In the genomic region with DNA sequence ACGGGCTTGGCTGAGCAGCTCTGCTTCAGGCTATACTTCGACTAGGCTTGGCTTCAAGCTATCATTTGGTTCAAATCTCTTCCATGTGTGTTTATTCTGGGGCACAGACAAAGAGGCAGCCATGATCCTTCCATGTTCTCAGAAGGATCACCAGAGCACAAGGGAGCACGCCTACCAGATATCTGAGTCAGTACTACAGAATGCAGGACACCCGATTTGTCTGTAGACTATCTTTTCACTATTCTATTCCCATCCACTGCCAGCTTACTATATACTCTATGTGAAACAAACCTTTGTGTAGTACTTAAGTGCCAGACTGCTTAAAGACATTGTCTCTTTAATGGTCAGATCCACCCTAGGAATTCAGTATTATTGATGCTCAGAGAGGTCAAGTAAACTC, we compare ENCODE assay signal across 20 cellular contexts. TPM values are rescaled to one million over a fixed set of nuclear protein-coding genes. Genes with fewer than 3 reads are reported as not detected.
DNase-seq lines count a peak whose midpoint lies in the region; TF ChIP-seq lines count a peak whose summit lies in the region.
"Had no signal": no experiment of that assay in that cellular context is flagged by ENCODE, and none has a peak within 500 bp of the region (broad histone marks: within the 10 kb centered on the region; RNA-seq: fewer than 3 reads in every experiment).

No MANE protein-coding gene starts in this region.

- H3K36me3 ChIP-seq in mammary epithelial cell (ENCODE audit: insufficient read depth, low read length): no peaks in the 10 kb centered on the region
- no peaks in the 10 kb centered on the region for H3K36me3 ChIP-seq in adipocyte (ENCODE audit: control insufficient read depth, insufficient read depth, low read length, severe bottlenecking)
- H3K36me3 ChIP-seq: right lobe of liver, tibial nerve had no signal

- TF ChIP-seq CTCF in mammary epithelial cell (conservative IDR thresholded peaks at IDR 0.05 in 1 of 2, IDR thresholded peaks at IDR 0.05 in 1 of 2; ENCODE audit: extremely low read depth in 1 of 2, insufficient read depth in 1 of 2, low read depth in 1 of 2, low read length in 2 of 2) (no peak), MCF 10A (IDR thresholded peaks at IDR 0.05; ENCODE audit: unreplicated experiment) (no peak)

- H3K4me3 ChIP-seq in mammary epithelial cell (replicated peaks in 1 of 3; ENCODE audit: insufficient read depth in 1 of 3, low read depth in 2 of 3, low read length in 3 of 3): no peak overlapping the region
- no peak overlapping the region for H3K4me3 ChIP-seq in adipocyte (ENCODE audit: low read length)
- H3K4me3 ChIP-seq: mucosa of descending colon, right lobe of liver, tibial nerve had no signal

- peaks cover 17% of the 10 kb centered on the region for H3K4me1 Mint-ChIP-seq in MCF 10A (ENCODE audit: insufficient read depth, unreplicated experiment)
- H3K4me1 Mint-ChIP-seq: activated CD4-positive, alpha-beta memory T cell treated with anti-CD3 and anti-CD28 coated beads, Interleukin-2, amount 10 ng/mL, durations not matched to agents 7 days and 5 days had no signal

- no peak for DNase-seq in mammary epithelial cell
- DNase-seq in MCF 10A (ENCODE audit: unreplicated experiment): no peak
- DNase-seq in adipocyte (ENCODE audit: low read depth): peak; percentile 72
- peak; percentile 76 for DNase-seq in fibroblast of the conjunctiva (ENCODE audit: low read depth)
- DNase-seq in activated CD4-positive, alpha-beta T cell treated with anti-CD3 and anti-CD28 coated beads for 48 hours: no peak
- no peak for DNase-seq in NCI-H146 (lab: John Stamatoyannopoulos, UW)
- DNase-seq in NCI-H1436 (lab: John Stamatoyannopoulos, UW): no peak
- no peak for DNase-seq in NK-92 treated with Interleukin-12 subunit alpha and Interleukin-12 subunit beta, amount 100 ng/mL, for 24 hours (lab: John Stamatoyannopoulos, UW)
- DNase-seq: activated CD4-positive, alpha-beta memory T cell treated with anti-CD3 and anti-CD28 coated beads, Interleukin-2, amount 10 ng/mL, durations not matched to agents 7 days and 5 days; MM.1S; mucosa of descending colon; NCI-H1417 treated with DMSO at 0.1 percent for 48 hours; NCI-H524 treated with DMSO at 0.1 percent for 48 hours; right lobe of liver; stimulated activated CD4-positive, alpha-beta T cell treated with anti-CD3 and anti-CD28 coated beads, Interleukin-15, amount 100 ng/mL, for 24 hours; stimulated activated naive CD8-positive, alpha-beta T cell treated with anti-CD3 and anti-CD28 coated beads, Interleukin-15, amount 100 ng/mL, for 72 hours had no signal

- H3K27me3 ChIP-seq in mammary epithelial cell (ENCODE audit: insufficient read depth, low read length) (no peaks in the 10 kb centered on the region), adipocyte (replicated peaks; ENCODE audit: control insufficient read depth, insufficient read depth, low read length) (no peaks in the 10 kb centered on the region)
- H3K27me3 ChIP-seq: right lobe of liver, tibial nerve had no signal

- H3K9ac ChIP-seq in mammary epithelial cell (ENCODE audit: insufficient read depth, low read length): no peak overlapping the region
- H3K9ac ChIP-seq in adipocyte (ENCODE audit: low read length): no peak overlapping the region

- no peaks in the 10 kb centered on the region for H3K36me3 Mint-ChIP-seq in MCF 10A (ENCODE audit: insufficient read depth, unreplicated experiment)
- H3K36me3 Mint-ChIP-seq: activated naive CD8-positive, alpha-beta T cell had no signal

- no peaks in the 10 kb centered on the region for H3K9me3 ChIP-seq in mammary epithelial cell (replicated peaks; ENCODE audit: insufficient read depth, low read length)
- H3K9me3 ChIP-seq in adipocyte (ENCODE audit: control insufficient read depth, low read length): no peaks in the 10 kb centered on the region
- H3K9me3 ChIP-seq: mucosa of descending colon, right lobe of liver, tibial nerve had no signal

- no peak overlapping the region for H3K4me2 ChIP-seq in mammary epithelial cell (ENCODE audit: insufficient read depth, low read depth, low read length)

- WGBS in mammary epithelial cell (ENCODE audit: low coverage, missing lambda C conversion rate): 45% methylated on average over 4 of the region's 4 CpGs

- in situ Hi-C loops in mammary epithelial cell (cut with MboI; ENCODE audit: low sequenced_read_pairs in 2 of 2): no loop called here

- H3K4me3 Mint-ChIP-seq in MCF 10A (ENCODE audit: unreplicated experiment): no peak overlapping the region
- H3K4me3 Mint-ChIP-seq: activated CD4-positive, alpha-beta memory T cell treated with anti-CD3 and anti-CD28 coated beads, Interleukin-2, amount 10 ng/mL, durations not matched to agents 7 days and 5 days; activated naive CD8-positive, alpha-beta T cell; neural crest cell; stimulated activated naive CD8-positive, alpha-beta T cell treated with anti-CD3 and anti-CD28 coated beads, Interleukin-15, amount 100 ng/mL, for 72 hours had no signal

- POLR2A ChIA-PET in MCF 10A (lab: Yijun Ruan, JAX): interaction anchor here (0.6 to 2.1 kb wide), 6 partner anchors 12 to 182 kb away, joined by 3 to 7 read pairs (median 3); partner anchors contain the start of genes CH25H and FAS

- no peaks in the 10 kb centered on the region for H3K27me3 Mint-ChIP-seq in MCF 10A (ENCODE audit: insufficient read depth, unreplicated experiment)

- dilution Hi-C loops in mammary epithelial cell (cut with HindIII; ENCODE audit: low sequenced_read_pairs): no loop called here

- intact Hi-C loops in mammary epithelial cell (cut with micrococcal nuclease) (no loop called here), MCF 10A (cut with micrococcal nuclease) (no loop called here)

- H2AFZ ChIP-seq in mammary epithelial cell (ENCODE audit: low read depth, low read length): peak overlapping the region; percentile 37

- BruUV-seq in mammary epithelial cell (replicated peaks; lab: Mats Ljungman, UMichigan) (no TSS peak), MCF 10A (replicated peaks; lab: Mats Ljungman, UMichigan) (no TSS peak)

- H3K79me2 ChIP-seq in mammary epithelial cell (ENCODE audit: insufficient read depth, low read length): no peaks in the 10 kb centered on the region

- no peak overlapping the region for H3K27ac ChIP-seq in mammary epithelial cell (ENCODE audit: insufficient read depth, low read depth, low read length)
- H3K27ac ChIP-seq: 22Rv1, right lobe of liver, tibial nerve had no signal

- CTCF ChIA-PET in mammary epithelial cell (lab: Charles Lee; ENCODE audit: low non-redundant PET) (interaction anchor here (0.6 kb wide), 1 partner anchor 10 kb away, joined by 4 read pairs; no protein-coding TSS in a partner anchor), MCF 10A (lab: Yijun Ruan, JAX) (interaction anchor here (0.6 kb wide), 1 partner anchor 20 kb away, joined by 3 read pairs; no protein-coding TSS in a partner anchor)

- H3K27ac Mint-ChIP-seq in MCF 10A (ENCODE audit: low read depth, unreplicated experiment): no peak overlapping the region
- H3K27ac Mint-ChIP-seq: activated CD4-positive, alpha-beta memory T cell treated with anti-CD3 and anti-CD28 coated beads, Interleukin-2, amount 10 ng/mL, durations not matched to agents 7 days and 5 days; activated naive CD8-positive, alpha-beta T cell; stimulated activated naive CD8-positive, alpha-beta T cell treated with anti-CD3 and anti-CD28 coated beads, Interleukin-15, amount 100 ng/mL, for 72 hours had no signal

- no peaks in the 10 kb centered on the region for H4K20me1 ChIP-seq in mammary epithelial cell (ENCODE audit: insufficient read depth, low read length)

- H3K4me1 ChIP-seq in mammary epithelial cell (ENCODE audit: insufficient read depth, low read length) (peaks cover 15% of the 10 kb centered on the region), adipocyte (ENCODE audit: control insufficient read depth, insufficient read depth, low read length) (peaks cover 42% of the 10 kb centered on the region)
- H3K4me1 ChIP-seq: right lobe of liver, tibial nerve had no signal

- H3K9me3 Mint-ChIP-seq in MCF 10A (ENCODE audit: unreplicated experiment): no peaks in the 10 kb centered on the region
- H3K9me3 Mint-ChIP-seq: activated CD4-positive, alpha-beta memory T cell treated with anti-CD3 and anti-CD28 coated beads, Interleukin-2, amount 10 ng/mL, durations not matched to agents 7 days and 5 days; neural crest cell; stimulated activated naive CD8-positive, alpha-beta T cell treated with anti-CD3 and anti-CD28 coated beads, Interleukin-15, amount 100 ng/mL, for 72 hours had no signal

RNA-seq across cellular contexts. Expression of gene CH25H, which starts 35.1 kb away (rescaled TPM):
- under 1 TPM in 1 of 2 donors, not detected in 1; 0.17 TPM for total RNA-seq in mammary epithelial cell
- not detected for polyA plus RNA-seq in mammary epithelial cell
- not detected for polyA minus RNA-seq in mammary epithelial cell
- total RNA-seq in MCF 10A (2022): not detected in 2 replicates
- total RNA-seq: activated CD4-positive, alpha-beta memory T cell treated with anti-CD3 and anti-CD28 coated beads, Interleukin-2, amount 10 ng/mL, durations not matched to agents 7 days and 5 days; neural crest cell had no signal

Comparison
In these comparisons a context has a peak if more than half of its experiments do, and no peak if none do; other contexts are left out.
1. DNase-seq: peak in adipocyte (single experiment) and fibroblast of the conjunctiva (single experiment); none in mammary epithelial cell (single experiment), MCF 10A (single experiment), activated CD4-positive, alpha-beta T cell treated with anti-CD3 and anti-CD28 coated beads for 48 hours (single experiment), NCI-H146 (single experiment), NCI-H1436 (single experiment) and NK-92 treated with Interleukin-12 subunit alpha and Interleukin-12 subunit beta, amount 100 ng/mL, for 24 hours (single experiment).